Comparison of ENCODE assay signal across 20 cellular contexts in genomic region chrX:39972340-39972739, GRCh38.
DNase-seq lines count a peak whose midpoint lies in the region; ATAC-seq and TF ChIP-seq lines count a peak whose summit lies in the region.
"Had no signal": no experiment of that assay in that cellular context is flagged by ENCODE, and none has a peak within 500 bp of the region (broad histone marks: within the 10 kb centered on the region; RNA-seq: fewer than 3 reads in every experiment).

No MANE protein-coding gene starts in this region.

- peaks cover 3 to 16% (median 8%) of the 10 kb centered on the region in 7 donors for H3K9me3 Mint-ChIP-seq in CD14-positive monocyte
- H3K9me3 Mint-ChIP-seq: central memory CD8-positive, alpha-beta T cell had no signal

- intact Hi-C loops in CD14-positive monocyte (cut with micrococcal nuclease), result no loop called here

- peaks cover 0 to 14% (median 0%) of the 10 kb centered on the region in 3 donors for H3K27me3 Mint-ChIP-seq in CD14-positive monocyte (ENCODE audit: low read depth in 3 of 3)
- H3K27me3 Mint-ChIP-seq: central memory CD8-positive, alpha-beta T cell had no signal

- no peak for ATAC-seq in HG02852 (IDR thresholded peaks at IDR 0.05; ENCODE audit: unreplicated experiment)
- ATAC-seq: activated T-cell treated with anti-CD3 and anti-CD28 coated beads, Interleukin-2, amount 50 U/mL, for 4 hours; CD8-positive, alpha-beta T cell; GM12878 had no signal

- H3K36me3 Mint-ChIP-seq in CD14-positive monocyte, result no peaks in the 10 kb centered on the region

- DNase-seq in NCI-H2171 treated with DMSO at 0.1 percent for 48 hours (lab: John Stamatoyannopoulos, UW) (peak; percentile 27), NCI-H2171 (lab: John Stamatoyannopoulos, UW) (no peak), NCI-H446 treated with DMSO at 0.1 percent for 48 hours (lab: John Stamatoyannopoulos, UW) (peak; percentile 5), fibroblast of mammary gland (ENCODE audit: low read depth) (peak; percentile 50), skeletal muscle cell (ENCODE audit: low read depth) (peak; percentile 21), CD14-positive monocyte (ENCODE audit: low spot score) (no peak), NCI-H1105 treated with DMSO at 0.1 percent for 48 hours (lab: John Stamatoyannopoulos, UW) (no peak)
- DNase-seq: 8988T; activated CD4-positive, alpha-beta T cell treated with anti-CD3 and anti-CD28 coated beads, Interleukin-2, amount 50 U/mL, for 48 hours; activated naive CD8-positive, alpha-beta T cell treated with anti-CD3 and anti-CD28 coated beads, Interleukin-2, amount 10 ng/mL, durations not matched to agents 7 days and 5 days; activated T-cell treated with anti-CD3 and anti-CD28 coated beads, Interleukin-2, amount 50 U/mL, for 4 hours; CD8-positive, alpha-beta T cell; immature natural killer cell; mesendoderm; NCI-H1694 treated with DMSO at 0.1 percent for 48 hours; stomach had no signal

- no peak overlapping the region for H3K27ac Mint-ChIP-seq in CD14-positive monocyte
- H3K27ac Mint-ChIP-seq: activated naive CD8-positive, alpha-beta T cell treated with anti-CD3 and anti-CD28 coated beads, Interleukin-2, amount 10 ng/mL, durations not matched to agents 7 days and 5 days; CD8-positive, alpha-beta T cell; immature natural killer cell had no signal

- TF ChIP-seq CTCF in fibroblast of mammary gland (conservative IDR thresholded peaks at IDR 0.05; ENCODE audit: control insufficient read depth, insufficient read depth, low read depth, low read length) (no peak), CD14-positive monocyte (IDR thresholded peaks at IDR 0.05) (no peak)

- no peak overlapping the region for H3K4me3 Mint-ChIP-seq in CD14-positive monocyte
- H3K4me3 Mint-ChIP-seq: activated naive CD8-positive, alpha-beta T cell treated with anti-CD3 and anti-CD28 coated beads, Interleukin-2, amount 10 ng/mL, durations not matched to agents 7 days and 5 days; activated T-cell treated with anti-CD3 and anti-CD28 coated beads, Interleukin-2, amount 50 U/mL, for 4 hours; CD8-positive, alpha-beta T cell; central memory CD8-positive, alpha-beta T cell; immature natural killer cell; neural crest cell had no signal

- H3K4me1 Mint-ChIP-seq in CD14-positive monocyte, result peaks cover 2% of the 10 kb centered on the region
- H3K4me1 Mint-ChIP-seq: central memory CD8-positive, alpha-beta T cell; immature natural killer cell had no signal

- H3K4me3 ChIP-seq in fibroblast of mammary gland (ENCODE audit: control insufficient read depth, low read depth, low read length), result no peak overlapping the region
- H3K4me3 ChIP-seq in skeletal muscle cell (ENCODE audit: low read depth, low read length), result no peak overlapping the region
- H3K4me3 ChIP-seq: GM12878, stomach had no signal

Comparison
In these comparisons a context has a peak if more than half of its experiments do, and no peak if none do; other contexts are left out.
1. DNase-seq: peak in NCI-H2171 treated with DMSO at 0.1 percent for 48 hours (single experiment), NCI-H446 treated with DMSO at 0.1 percent for 48 hours (single experiment), fibroblast of mammary gland (single experiment) and skeletal muscle cell (single experiment); none in NCI-H2171 (single experiment), CD14-positive monocyte (single experiment) and NCI-H1105 treated with DMSO at 0.1 percent for 48 hours (single experiment).